Comparison of ENCODE assay signal across 9 cellular contexts in the genomic region with DNA sequence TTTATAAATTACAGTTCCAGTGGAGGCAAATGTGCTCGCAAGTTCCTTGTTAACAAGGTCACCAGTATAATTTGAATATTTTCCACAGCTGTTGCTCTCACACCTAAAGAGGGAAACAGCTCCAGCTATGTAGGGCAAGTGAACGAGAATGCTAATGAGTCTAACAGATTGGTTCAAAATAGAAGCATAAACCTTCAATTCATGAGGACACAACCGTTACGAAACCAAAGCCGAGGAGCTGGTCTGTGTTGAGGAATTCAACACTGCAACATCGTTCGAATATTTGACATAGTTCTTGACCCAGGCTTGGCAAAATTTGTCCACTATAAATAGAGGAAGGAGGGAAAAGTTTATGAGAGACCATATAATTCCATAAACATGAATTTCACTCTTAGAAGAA.
DNase-seq lines count a peak whose midpoint lies in the region; ATAC-seq and TF ChIP-seq lines count a peak whose summit lies in the region.
"Had no signal": no experiment of that assay in that cellular context is flagged by ENCODE, and none has a peak within 500 bp of the region (broad histone marks: within the 10 kb centered on the region; RNA-seq: fewer than 3 reads in every experiment).

No MANE protein-coding gene starts in this region.

- H3K27ac ChIP-seq in esophagus squamous epithelium = peak overlapping the region in 3 of 4 donors; percentile 62 to 72 (median 62)
- peak overlapping the region in 3 of 5 donors; percentile 1 to 41 (median 4) for H3K27ac ChIP-seq in stomach

- TF ChIP-seq CTCF in esophagus squamous epithelium (IDR thresholded peaks at IDR 0.05) (no peak), stomach (IDR thresholded peaks at IDR 0.05) (no peak), CD14-positive monocyte (IDR thresholded peaks at IDR 0.05) (no peak)

- peaks cover 0 to 8% (median 2%) of the 10 kb centered on the region in 3 donors for H3K27me3 Mint-ChIP-seq in CD14-positive monocyte (ENCODE audit: low read depth in 3 of 3)

- no peak overlapping the region for H3K4me3 Mint-ChIP-seq in CD14-positive monocyte

- TF ChIP-seq EP300 in stomach (IDR thresholded peaks at IDR 0.05) = no peak

- H3K36me3 Mint-ChIP-seq in CD14-positive monocyte = no peaks in the 10 kb centered on the region

- no peak for DNase-seq in esophagus squamous epithelium (lab: John Stamatoyannopoulos, UW)
- no peak for DNase-seq in stomach
- DNase-seq in CD14-positive monocyte (ENCODE audit: low spot score) = no peak
- no peak for DNase-seq in NCI-H2029 (lab: John Stamatoyannopoulos, UW)
- no peak for DNase-seq in H7
- DNase-seq in iPS-NIHi7 (ENCODE audit: extremely low spot score) = no peak
- DNase-seq: naive B cell had no signal

- H3K27ac Mint-ChIP-seq in CD14-positive monocyte = no peak overlapping the region

- WGBS in esophagus squamous epithelium, 2 donors = 37 to 76% methylated on average over 7 of the region's 7 CpGs
- 57 to 73% (median 63%) methylated on average over 7 of the region's 7 CpGs for WGBS in stomach, 5 donors

- no peaks in the 10 kb centered on the region for H3K4me1 Mint-ChIP-seq in CD14-positive monocyte

- H3K4me1 ChIP-seq in esophagus squamous epithelium = peaks cover 0 to 25% (median 3%) of the 10 kb centered on the region in 3 donors
- H3K4me1 ChIP-seq in stomach = peaks cover 0 to 9% (median 0%) of the 10 kb centered on the region in 4 donors

- intact Hi-C loops in esophagus squamous epithelium (cut with DNase I) = no loop called here
- intact Hi-C loops in stomach (cut with DNase I; ENCODE audit: low total_unique reads) = no loop called here
- intact Hi-C loops in CD14-positive monocyte (cut with micrococcal nuclease) = no loop called here

- ATAC-seq in GM19438 (IDR thresholded peaks at IDR 0.05; ENCODE audit: low read depth, unreplicated experiment) (peak; percentile 43), HG03442 (IDR thresholded peaks at IDR 0.05; ENCODE audit: unreplicated experiment) (peak; percentile 48)

- no peak for TF ChIP-seq POLR2A in esophagus squamous epithelium (IDR thresholded peaks at IDR 0.05)
- TF ChIP-seq POLR2A in stomach (IDR thresholded peaks at IDR 0.05) = no peak

- H3K36me3 ChIP-seq in esophagus squamous epithelium (no peaks in the 10 kb centered on the region), stomach (no peaks in the 10 kb centered on the region), H7 (replicated peaks; ENCODE audit: control insufficient read depth, insufficient read depth, low read length) (no peaks in the 10 kb centered on the region)

- H3K4me3 ChIP-seq in esophagus squamous epithelium (peak overlapping the region in 1 of 4 donors; percentile 7), stomach (no peak overlapping the region), H7 (ENCODE audit: insufficient read depth, low read depth, low read length) (no peak overlapping the region)

- H3K9me3 Mint-ChIP-seq in CD14-positive monocyte = peaks cover 5 to 19% (median 10%) of the 10 kb centered on the region in 7 donors

- H3K27me3 ChIP-seq in esophagus squamous epithelium = no peaks in the 10 kb centered on the region
- no peaks in the 10 kb centered on the region for H3K27me3 ChIP-seq in stomach
- no peaks in the 10 kb centered on the region for H3K27me3 ChIP-seq in H7 (ENCODE audit: control insufficient read depth, insufficient read depth, low read length)

- H3K9me3 ChIP-seq in esophagus squamous epithelium (peaks cover 0 to 7% (median 0%) of the 10 kb centered on the region in 3 donors), stomach (peaks cover 0 to 10% (median 2%) of the 10 kb centered on the region in 4 donors)
